In genomic region chr9:70466976-70467551, GRCh38 we compare ENCODE assay signal across 9 cellular contexts. TPM values are rescaled to one million over a fixed set of nuclear protein-coding genes. Genes with fewer than 3 reads are reported as not detected.
A peak's percentile ranks its signal among the peaks of the same experiment; 100 is the strongest.
DNase-seq lines count a peak whose midpoint lies in the region; ATAC-seq and TF ChIP-seq lines count a peak whose summit lies in the region.
"Had no signal": no experiment of that assay in that cellular context is flagged by ENCODE, and none has a peak within 500 bp of the region (broad histone marks: within the 10 kb centered on the region; RNA-seq: fewer than 3 reads in every experiment).

No MANE protein-coding gene starts in this region.

- no peaks in the 10 kb centered on the region for H3K36me3 ChIP-seq in sigmoid colon
- H3K36me3 ChIP-seq in uterus = no peaks in the 10 kb centered on the region

- H3K4me3 Mint-ChIP-seq in mesothelial cell of epicardium = no peak overlapping the region

- 84 to 87% methylated on average over 5 of the region's 5 CpGs for WGBS in sigmoid colon, 2 donors

- H3K9me3 ChIP-seq in AG04450 (ENCODE audit: control insufficient read depth, insufficient read depth, low read length) (no peaks in the 10 kb centered on the region), sigmoid colon (no peaks in the 10 kb centered on the region), uterus (no peaks in the 10 kb centered on the region)

- no peak overlapping the region for H3K27ac Mint-ChIP-seq in mesothelial cell of epicardium

- H3K9me3 Mint-ChIP-seq in mesothelial cell of epicardium = no peaks in the 10 kb centered on the region

- H3K27me3 ChIP-seq in AG04450 (ENCODE audit: control insufficient read depth, insufficient read depth, low read length) = no peaks in the 10 kb centered on the region
- no peaks in the 10 kb centered on the region for H3K27me3 ChIP-seq in sigmoid colon
- no peaks in the 10 kb centered on the region for H3K27me3 ChIP-seq in uterus

- H3K27ac ChIP-seq in AG04450 (ENCODE audit: low read depth, low read length) (peak overlapping the region; percentile 21), sigmoid colon (peak overlapping the region; percentile 41 to 74 (median 66)), uterus (no peak overlapping the region)

- CTCF ChIA-PET in AG04450 (lab: Charles Lee) = interaction anchor here (1.5 kb wide), 1 partner anchor 12 kb away, joined by 3 read pairs; no protein-coding TSS in a partner anchor

- ATAC-seq in HG03469 (IDR thresholded peaks at IDR 0.05; ENCODE audit: unreplicated experiment) = no peak

- H3K36me3 Mint-ChIP-seq in mesothelial cell of epicardium = no peaks in the 10 kb centered on the region

- no peaks in the 10 kb centered on the region for H3K27me3 Mint-ChIP-seq in mesothelial cell of epicardium (ENCODE audit: low read depth)

- no peak; the same call in 1 of the 2 replicates for TF ChIP-seq CTCF in AG04450 (IDR thresholded peaks at IDR 0.05; ENCODE audit: low read depth, low read length)
- no peak for TF ChIP-seq CTCF in choroid plexus epithelial cell (conservative IDR thresholded peaks at IDR 0.05; ENCODE audit: low read depth, low read length)
- TF ChIP-seq CTCF in sigmoid colon (IDR thresholded peaks at IDR 0.05) = no peak
- no peak for TF ChIP-seq CTCF in mesothelial cell of epicardium (IDR thresholded peaks at IDR 0.05; ENCODE audit: unreplicated experiment)
- no peak for TF ChIP-seq CTCF in uterus (IDR thresholded peaks at IDR 0.05)

- DNase-seq in AG04450 (ENCODE audit: low read depth, low spot score) (no peak), MV-4-11 (lab: John Stamatoyannopoulos, UW) (peak; percentile 48), choroid plexus epithelial cell (ENCODE audit: low read depth) (peak; percentile 82), sigmoid colon (no peak), HT-29 (ENCODE audit: low spot score) (no peak), mesothelial cell of epicardium (ENCODE audit: low spot score in 2 of 2, unreplicated experiment in 2 of 2) (no peak), uterus (no peak)
- DNase-seq: NCI-H2227 treated with DMSO at 0.1 percent for 48 hours had no signal

- POLR2A ChIA-PET in AG04450 (lab: Yijun Ruan, JAX) = interaction anchor here (0.6 kb wide), 1 partner anchor 48 kb away, joined by 4 read pairs; no protein-coding TSS in a partner anchor

- TF ChIP-seq POLR2A in sigmoid colon (IDR thresholded peaks at IDR 0.05) (no peak), uterus (IDR thresholded peaks at IDR 0.05) (no peak)

- TF ChIP-seq EP300 in sigmoid colon (IDR thresholded peaks at IDR 0.05) = no peak

- peaks cover 0 to 39% (median 30%) of the 10 kb centered on the region in 4 donors for H3K4me1 ChIP-seq in sigmoid colon
- peaks cover 0 to 5% of the 10 kb centered on the region in 2 donors for H3K4me1 ChIP-seq in uterus

- intact Hi-C loops in sigmoid colon (cut with DNase I) = no loop called here
- intact Hi-C loops in uterus (cut with DNase I; ENCODE audit: low total_unique reads) = no loop called here

- H3K4me3 ChIP-seq in AG04450 (ENCODE audit: low read depth, low read length) (no peak overlapping the region), choroid plexus epithelial cell (ENCODE audit: low read depth, low read length) (no peak overlapping the region), sigmoid colon (no peak overlapping the region), uterus (no peak overlapping the region)

- H3K4me1 Mint-ChIP-seq in mesothelial cell of epicardium = peaks cover 4% of the 10 kb centered on the region

RNA-seq across cellular contexts. Expression of gene KLF9, which starts 52.6 kb away (rescaled TPM):
- polyA plus RNA-seq in AG04450 (2011; rRNA removed) (13.2 and 14.9 TPM in 2 replicates), sigmoid colon (10 to 100 TPM; 20.4 to 23.7 (median 22.0) TPM)
- polyA minus RNA-seq in AG04450 (2011; rRNA and poly(A)+ RNA removed) = 14.3 and 15.3 TPM in 2 replicates
- total RNA-seq in sigmoid colon (100 to 1,000 TPM; 120 to 184 (median 159) TPM), mesothelial cell of epicardium (3.4 to 3.7 TPM (median 3.6 TPM) in 3 replicates), uterus (100 to 1,000 TPM in 2 of 4 donors, 10 to 100 TPM in 2; 19.1 to 146 (median 98.7) TPM)
- total RNA-seq in HT-29 (2014; rRNA removed; shearing (Covaris generic)) = 4.0 and 4.4 TPM in 2 replicates

Comparison
In these comparisons a context has a peak if more than half of its experiments do, and no peak if none do; other contexts are left out.
1. DNase-seq: peak in MV-4-11 (single experiment) and choroid plexus epithelial cell (single experiment); none in AG04450 (single experiment), sigmoid colon (single experiment), HT-29 (single experiment), mesothelial cell of epicardium (0 of 2) and uterus (0 of 2).
2. H3K27ac ChIP-seq: peak in AG04450 (single experiment) and sigmoid colon (4 of 4); none in uterus (0 of 2).